ENCODE assay signal across 1 cellular context in the genomic region with DNA sequence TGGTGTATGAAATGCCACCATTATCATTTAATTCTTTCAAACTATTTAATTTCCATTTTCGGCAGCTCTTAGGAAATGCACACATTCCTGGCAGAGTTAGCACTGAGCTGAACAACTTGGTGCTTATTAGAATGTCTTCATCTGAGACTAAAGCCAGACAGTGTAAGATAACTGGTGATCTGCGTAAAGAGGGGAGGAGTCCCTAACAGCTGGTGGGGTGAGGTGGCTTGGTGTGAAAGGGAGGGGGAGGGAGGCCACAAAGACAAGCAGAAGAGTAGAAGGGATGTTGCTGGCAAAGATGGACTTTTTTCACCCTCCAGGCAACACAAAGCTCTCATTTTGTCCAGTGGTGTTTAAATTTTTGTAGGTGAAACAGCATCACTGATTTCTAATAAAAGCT.
A peak's percentile ranks its signal among the peaks of the same experiment; 100 is the strongest.
TF ChIP-seq lines count a peak whose summit lies in the region.

No MANE protein-coding gene starts in this region.

TF ChIP-seq in HEK293, 187 proteins besides CTCF, POLR2A, EP300 and RAD21 (continued from another document):
- TF ChIP-seq, protein P1, sequence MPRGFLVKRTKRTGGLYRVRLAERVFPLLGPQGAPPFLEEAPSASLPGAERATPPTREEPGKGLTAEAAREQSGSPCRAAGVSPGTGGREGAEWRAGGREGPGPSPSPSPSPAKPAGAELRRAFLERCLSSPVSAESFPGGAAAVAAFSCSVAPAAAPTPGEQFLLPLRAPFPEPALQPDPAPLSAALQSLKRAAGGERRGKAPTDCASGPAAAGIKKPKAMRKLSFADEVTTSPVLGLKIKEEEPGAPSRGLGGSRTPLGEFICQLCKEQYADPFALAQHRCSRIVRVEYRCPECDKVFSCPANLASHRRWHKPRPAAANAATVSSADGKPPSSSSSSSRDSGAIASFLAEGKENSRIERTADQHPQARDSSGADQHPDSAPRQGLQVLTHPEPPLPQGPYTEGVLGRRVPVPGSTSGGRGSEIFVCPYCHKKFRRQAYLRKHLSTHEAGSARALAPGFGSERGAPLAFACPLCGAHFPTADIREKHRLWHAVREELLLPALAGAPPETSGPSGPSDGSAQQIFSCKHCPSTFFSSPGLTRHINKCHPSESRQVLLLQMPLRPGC (tag by site-specific recombination; IDR thresholded peaks at IDR 0.05), result 0 out of 2 replicates have a peak, but pooled peaks have one; percentile 27
- no peak for TF ChIP-seq EGR2 (tag by site-specific recombination; IDR thresholded peaks at IDR 0.05; ENCODE audit: low read depth)
- no peak for TF ChIP-seq ZNF404 (tag by site-specific recombination; IDR thresholded peaks at IDR 0.05)
- peak; percentile 85 for TF ChIP-seq ZNF341 (tag by site-specific recombination; IDR thresholded peaks at IDR 0.05; ENCODE audit: low read depth)
- peak; percentile 48; the same call in 1 of the 2 replicates for TF ChIP-seq SP3 (tag by site-specific recombination; IDR thresholded peaks at IDR 0.05)
- no peak for TF ChIP-seq ZNF324 (tag by site-specific recombination; IDR thresholded peaks at IDR 0.05)
- no peak for TF ChIP-seq ZNF214 (tag by site-specific recombination; IDR thresholded peaks at IDR 0.05; ENCODE audit: borderline replicate concordance)
- TF ChIP-seq, protein P2, sequence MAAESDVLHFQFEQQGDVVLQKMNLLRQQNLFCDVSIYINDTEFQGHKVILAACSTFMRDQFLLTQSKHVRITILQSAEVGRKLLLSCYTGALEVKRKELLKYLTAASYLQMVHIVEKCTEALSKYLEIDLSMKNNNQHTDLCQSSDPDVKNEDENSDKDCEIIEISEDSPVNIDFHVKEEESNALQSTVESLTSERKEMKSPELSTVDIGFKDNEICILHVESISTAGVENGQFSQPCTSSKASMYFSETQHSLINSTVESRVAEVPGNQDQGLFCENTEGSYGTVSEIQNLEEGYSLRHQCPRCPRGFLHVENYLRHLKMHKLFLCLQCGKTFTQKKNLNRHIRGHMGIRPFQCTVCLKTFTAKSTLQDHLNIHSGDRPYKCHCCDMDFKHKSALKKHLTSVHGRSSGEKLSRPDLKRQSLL (tag by site-specific recombination; IDR thresholded peaks at IDR 0.05), result no peak
- TF ChIP-seq GLIS1 (tag by site-specific recombination; IDR thresholded peaks at IDR 0.05), result peak; percentile 27; the same call in 1 of the 2 replicates
- TF ChIP-seq, protein P3, sequence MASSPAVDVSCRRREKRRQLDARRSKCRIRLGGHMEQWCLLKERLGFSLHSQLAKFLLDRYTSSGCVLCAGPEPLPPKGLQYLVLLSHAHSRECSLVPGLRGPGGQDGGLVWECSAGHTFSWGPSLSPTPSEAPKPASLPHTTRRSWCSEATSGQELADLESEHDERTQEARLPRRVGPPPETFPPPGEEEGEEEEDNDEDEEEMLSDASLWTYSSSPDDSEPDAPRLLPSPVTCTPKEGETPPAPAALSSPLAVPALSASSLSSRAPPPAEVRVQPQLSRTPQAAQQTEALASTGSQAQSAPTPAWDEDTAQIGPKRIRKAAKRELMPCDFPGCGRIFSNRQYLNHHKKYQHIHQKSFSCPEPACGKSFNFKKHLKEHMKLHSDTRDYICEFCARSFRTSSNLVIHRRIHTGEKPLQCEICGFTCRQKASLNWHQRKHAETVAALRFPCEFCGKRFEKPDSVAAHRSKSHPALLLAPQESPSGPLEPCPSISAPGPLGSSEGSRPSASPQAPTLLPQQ (tag by site-specific recombination; IDR thresholded peaks at IDR 0.05), result no peak
- peak; percentile 83 for TF ChIP-seq KLF1 (tag by site-specific recombination; IDR thresholded peaks at IDR 0.05)
- TF ChIP-seq, protein P4, sequence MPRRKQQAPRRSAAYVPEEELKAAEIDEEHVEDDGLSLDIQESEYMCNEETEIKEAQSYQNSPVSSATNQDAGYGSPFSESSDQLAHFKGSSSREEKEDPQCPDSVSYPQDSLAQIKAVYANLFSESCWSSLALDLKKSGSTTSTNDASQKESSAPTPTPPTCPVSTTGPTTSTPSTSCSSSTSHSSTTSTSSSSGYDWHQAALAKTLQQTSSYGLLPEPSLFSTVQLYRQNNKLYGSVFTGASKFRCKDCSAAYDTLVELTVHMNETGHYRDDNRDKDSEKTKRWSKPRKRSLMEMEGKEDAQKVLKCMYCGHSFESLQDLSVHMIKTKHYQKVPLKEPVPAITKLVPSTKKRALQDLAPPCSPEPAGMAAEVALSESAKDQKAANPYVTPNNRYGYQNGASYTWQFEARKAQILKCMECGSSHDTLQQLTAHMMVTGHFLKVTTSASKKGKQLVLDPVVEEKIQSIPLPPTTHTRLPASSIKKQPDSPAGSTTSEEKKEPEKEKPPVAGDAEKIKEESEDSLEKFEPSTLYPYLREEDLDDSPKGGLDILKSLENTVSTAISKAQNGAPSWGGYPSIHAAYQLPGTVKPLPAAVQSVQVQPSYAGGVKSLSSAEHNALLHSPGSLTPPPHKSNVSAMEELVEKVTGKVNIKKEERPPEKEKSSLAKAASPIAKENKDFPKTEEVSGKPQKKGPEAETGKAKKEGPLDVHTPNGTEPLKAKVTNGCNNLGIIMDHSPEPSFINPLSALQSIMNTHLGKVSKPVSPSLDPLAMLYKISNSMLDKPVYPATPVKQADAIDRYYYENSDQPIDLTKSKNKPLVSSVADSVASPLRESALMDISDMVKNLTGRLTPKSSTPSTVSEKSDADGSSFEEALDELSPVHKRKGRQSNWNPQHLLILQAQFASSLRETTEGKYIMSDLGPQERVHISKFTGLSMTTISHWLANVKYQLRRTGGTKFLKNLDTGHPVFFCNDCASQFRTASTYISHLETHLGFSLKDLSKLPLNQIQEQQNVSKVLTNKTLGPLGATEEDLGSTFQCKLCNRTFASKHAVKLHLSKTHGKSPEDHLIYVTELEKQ (tag by site-specific recombination; IDR thresholded peaks at IDR 0.05; ENCODE audit: borderline replicate concordance), result no peak
- no peak for TF ChIP-seq ZNF670 (tag by site-specific recombination; IDR thresholded peaks at IDR 0.05; ENCODE audit: low read depth)
- TF ChIP-seq ZNF843 (tag by site-specific recombination; IDR thresholded peaks at IDR 0.05), result no peak
- no peak for TF ChIP-seq ZNF530 (tag by site-specific recombination; IDR thresholded peaks at IDR 0.05; ENCODE audit: low read depth)
- TF ChIP-seq ZBTB1 (tag by site-specific recombination; IDR thresholded peaks at IDR 0.05), result no peak
- no peak for TF ChIP-seq BCL11A (tag by site-specific recombination; IDR thresholded peaks at IDR 0.05; ENCODE audit: low read depth)
